Comparison of ENCODE assay signal across 8 cellular contexts in the genomic region with DNA sequence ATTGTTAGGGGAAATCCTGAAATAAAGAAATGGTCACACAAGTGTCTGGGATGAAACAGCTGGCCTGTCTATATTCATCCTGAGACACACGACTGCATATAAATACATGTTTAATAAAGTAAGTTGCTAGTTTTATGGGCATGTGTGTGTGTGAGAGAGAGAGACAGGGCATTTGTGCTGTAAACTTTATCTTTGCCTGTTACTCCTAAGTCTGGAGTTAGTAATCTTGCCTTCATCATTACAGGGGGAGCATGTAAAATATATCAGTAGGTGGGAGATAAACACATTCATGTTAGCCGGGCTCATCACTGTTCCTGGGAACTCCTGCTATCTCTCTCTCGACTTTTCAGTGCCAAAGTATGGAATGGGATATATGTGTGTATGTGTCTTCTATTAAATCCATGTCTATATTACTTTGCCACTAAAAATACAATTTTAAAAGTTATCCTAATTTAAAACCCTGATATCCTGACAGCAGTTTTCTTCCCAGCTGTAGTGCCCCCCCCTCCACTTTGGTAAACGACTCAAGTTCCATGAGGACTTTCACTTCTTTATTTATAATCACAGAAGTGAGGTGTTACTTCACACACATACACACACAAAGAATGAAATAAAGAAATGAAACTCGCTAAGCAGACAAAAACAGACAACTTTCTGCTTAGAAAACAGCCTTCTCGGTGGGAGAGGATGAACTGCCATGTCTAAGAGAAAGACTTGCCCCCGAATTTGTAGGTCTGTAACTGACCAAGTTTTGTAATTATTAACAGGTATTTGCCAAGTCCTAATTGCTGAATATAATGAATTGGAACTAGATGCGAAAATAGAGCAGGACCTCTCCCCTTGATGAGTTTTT. TPM values are rescaled to one million over a fixed set of nuclear protein-coding genes. Genes with fewer than 3 reads are reported as not detected.
DNase-seq lines count a peak whose midpoint lies in the region; ATAC-seq, FAIRE-seq and TF ChIP-seq lines count a peak whose summit lies in the region.

No MANE protein-coding gene starts in this region.

- peaks cover 32% of the 10 kb centered on the region for H3K27me3 Mint-ChIP-seq in activated T-helper 2 cell treated with anti-CD3 and anti-CD28 coated beads, Interferon-gamma antibody, Interleukin-2, Interleukin-4, amounts not matched to agents 10 μg/mL and 5 μg/mL and 100 μg/mL, durations not matched to agents 14 hours and 24 hours and 36 hours (ENCODE audit: low read depth)

- no peaks in the 10 kb centered on the region for H3K9me2 ChIP-seq in neural cell (ENCODE audit: insufficient read depth, low read length)

- FAIRE-seq in GM19239 (lab: Jason Lieb, UNC): peak; percentile 91

- H3K79me2 ChIP-seq in neural cell (replicated peaks; ENCODE audit: insufficient read depth, low read length): peaks cover 53% of the 10 kb centered on the region

- H4K20me1 ChIP-seq in neural cell (ENCODE audit: insufficient read depth): no peaks in the 10 kb centered on the region

- H3K4me2 ChIP-seq in neural cell (ENCODE audit: low read length): peak overlapping the region; percentile 69

- peaks cover 0 to 2% of the 10 kb centered on the region in 2 donors for H3K4me1 ChIP-seq in ascending aorta

- H3K27ac ChIP-seq in ascending aorta (peak overlapping the region; percentile 99 to 100), neural cell (ENCODE audit: low read length) (no peak overlapping the region)

- TF ChIP-seq CTCF in ascending aorta (IDR thresholded peaks at IDR 0.05) (no peak), neural cell (IDR thresholded peaks at IDR 0.05; ENCODE audit: poor library complexity, severe bottlenecking) (no peak)

- no peak for TF ChIP-seq RAD21 in neural cell (conservative IDR thresholded peaks at IDR 0.05)

- no peak overlapping the region for H3K9ac ChIP-seq in neural cell (ENCODE audit: low read length)

- no peaks in the 10 kb centered on the region for H3K27me3 ChIP-seq in ascending aorta
- peaks cover 64% of the 10 kb centered on the region for H3K27me3 ChIP-seq in neural cell (ENCODE audit: insufficient read depth, low read depth, low read length)

- DNase-seq in GM19239 (ENCODE audit: insufficient read length, low spot score) (no peak), ascending aorta (ENCODE audit: low spot score in 2 of 2) (no peak), posterior vena cava (ENCODE audit: low spot score) (no peak), NCI-H345 (lab: John Stamatoyannopoulos, UW) (no peak)
- no peak for DNase-seq in activated T-helper 2 cell treated with anti-CD3 and anti-CD28 coated beads, Interferon-gamma antibody, Interleukin-2, Interleukin-4, amounts not matched to agents 10 μg/mL and 5 μg/mL and 100 μg/mL, durations not matched to agents 14 hours and 24 hours and 36 hours (ENCODE audit: low spot score)
- DNase-seq in stimulated activated CD4-positive, alpha-beta T cell treated with anti-CD3 and anti-CD28 coated beads, Interleukin-4, amount 100 ng/mL, for 4 hours: no peak

- no peak overlapping the region for H2AFZ ChIP-seq in neural cell (ENCODE audit: low read depth, low read length)

- intact Hi-C loops in ascending aorta (cut with DNase I) (loop anchor here (5.0 kb wide), 2 partner anchors 132 to 488 kb away; no protein-coding TSS in a partner anchor), posterior vena cava (cut with DNase I) (loop anchor here (5.0 to 10.0 kb wide), 4 partner anchors 72 to 1236 kb away; a partner anchor contains a TSS)
- intact Hi-C loops in activated T-helper 2 cell treated with anti-CD3 and anti-CD28 coated beads, Interferon-gamma antibody, Interleukin-2, Interleukin-4, amounts not matched to agents 10 μg/mL and 5 μg/mL and 100 μg/mL, durations not matched to agents 14 hours and 24 hours and 36 hours (cut with micrococcal nuclease): loop anchor here (1.0 to 10.0 kb wide), 8 partner anchors 34 to 814 kb away; no protein-coding TSS in a partner anchor

- peaks cover 31% of the 10 kb centered on the region for H3K4me1 Mint-ChIP-seq in activated T-helper 2 cell treated with anti-CD3 and anti-CD28 coated beads, Interferon-gamma antibody, Interleukin-2, Interleukin-4, amounts not matched to agents 10 μg/mL and 5 μg/mL and 100 μg/mL, durations not matched to agents 14 hours and 24 hours and 36 hours (ENCODE audit: low read depth)

- no peak overlapping the region for H3K27ac Mint-ChIP-seq in activated T-helper 2 cell treated with anti-CD3 and anti-CD28 coated beads, Interferon-gamma antibody, Interleukin-2, Interleukin-4, amounts not matched to agents 10 μg/mL and 5 μg/mL and 100 μg/mL, durations not matched to agents 14 hours and 24 hours and 36 hours

- H3K4me3 ChIP-seq in ascending aorta (peak overlapping the region; percentile 85 to 89), neural cell (ENCODE audit: low read length) (peak overlapping the region; percentile 72)

- H3F3A ChIP-seq in neural cell (ENCODE audit: insufficient read depth, low read length, poor library complexity, severe bottlenecking): no peaks in the 10 kb centered on the region

- H3K36me3 ChIP-seq in ascending aorta: no peaks in the 10 kb centered on the region
- no peaks in the 10 kb centered on the region for H3K36me3 ChIP-seq in neural cell (ENCODE audit: insufficient read depth, low read length)

- peak; percentile 49 for ATAC-seq in HG03095 (IDR thresholded peaks at IDR 0.05; ENCODE audit: unreplicated experiment)

- H3K9me3 ChIP-seq in ascending aorta: no peaks in the 10 kb centered on the region
- H3K9me3 ChIP-seq in neural cell (ENCODE audit: low read length): no peaks in the 10 kb centered on the region

- TF ChIP-seq EP300 in neural cell (conservative IDR thresholded peaks at IDR 0.05; ENCODE audit: poor library complexity, severe bottlenecking): no peak

- H3K4me3 Mint-ChIP-seq in activated T-helper 2 cell treated with anti-CD3 and anti-CD28 coated beads, Interferon-gamma antibody, Interleukin-2, Interleukin-4, amounts not matched to agents 10 μg/mL and 5 μg/mL and 100 μg/mL, durations not matched to agents 14 hours and 24 hours and 36 hours (ENCODE audit: low read depth): no peak overlapping the region

- H3K9me3 Mint-ChIP-seq in activated T-helper 2 cell treated with anti-CD3 and anti-CD28 coated beads, Interferon-gamma antibody, Interleukin-2, Interleukin-4, amounts not matched to agents 10 μg/mL and 5 μg/mL and 100 μg/mL, durations not matched to agents 14 hours and 24 hours and 36 hours: no peaks in the 10 kb centered on the region

- H3K36me3 Mint-ChIP-seq in activated T-helper 2 cell treated with anti-CD3 and anti-CD28 coated beads, Interferon-gamma antibody, Interleukin-2, Interleukin-4, amounts not matched to agents 10 μg/mL and 5 μg/mL and 100 μg/mL, durations not matched to agents 14 hours and 24 hours and 36 hours (ENCODE audit: low read depth): peaks cover 20% of the 10 kb centered on the region

TF ChIP-seq in neural cell, 6 proteins besides CTCF, POLR2A, EP300 and RAD21:
- TF ChIP-seq EZH2 (IDR thresholded peaks at IDR 0.05; ENCODE audit: borderline replicate concordance, insufficient read depth, low read length, poor library complexity, severe bottlenecking) (no peak), POLR2AphosphoS5 (IDR thresholded peaks at IDR 0.05) (no peak), TAF1 (IDR thresholded peaks at IDR 0.05; ENCODE audit: low read depth) (no peak), MXI1 (conservative IDR thresholded peaks at IDR 0.05; ENCODE audit: poor library complexity, severe bottlenecking) (no peak), REST (IDR thresholded peaks at IDR 0.05; ENCODE audit: borderline replicate concordance) (no peak), SMC3 (conservative IDR thresholded peaks at IDR 0.05; ENCODE audit: poor library complexity) (no peak)

RNA-seq across cellular contexts. Expression of gene ZEB2, which starts 0.9 kb away (rescaled TPM):
- total RNA-seq in ascending aorta: 74.6 TPM
- 1.6 and 2.2 TPM in 2 replicates for polyA plus RNA-seq in neural cell
- 5.4 and 10.5 TPM in 2 replicates for polyA minus RNA-seq in neural cell
- 100 to 1,000 TPM; 246 to 288 TPM for total RNA-seq in posterior vena cava
- 50.9 and 53.2 TPM in 2 replicates for total RNA-seq in activated T-helper 2 cell treated with anti-CD3 and anti-CD28 coated beads, Interferon-gamma antibody, Interleukin-2, Interleukin-4, amounts not matched to agents 10 μg/mL and 5 μg/mL and 100 μg/mL, durations not matched to agents 14 hours and 24 hours and 36 hours
